ENCODE assay signal across 10 cellular contexts in the genomic region with DNA sequence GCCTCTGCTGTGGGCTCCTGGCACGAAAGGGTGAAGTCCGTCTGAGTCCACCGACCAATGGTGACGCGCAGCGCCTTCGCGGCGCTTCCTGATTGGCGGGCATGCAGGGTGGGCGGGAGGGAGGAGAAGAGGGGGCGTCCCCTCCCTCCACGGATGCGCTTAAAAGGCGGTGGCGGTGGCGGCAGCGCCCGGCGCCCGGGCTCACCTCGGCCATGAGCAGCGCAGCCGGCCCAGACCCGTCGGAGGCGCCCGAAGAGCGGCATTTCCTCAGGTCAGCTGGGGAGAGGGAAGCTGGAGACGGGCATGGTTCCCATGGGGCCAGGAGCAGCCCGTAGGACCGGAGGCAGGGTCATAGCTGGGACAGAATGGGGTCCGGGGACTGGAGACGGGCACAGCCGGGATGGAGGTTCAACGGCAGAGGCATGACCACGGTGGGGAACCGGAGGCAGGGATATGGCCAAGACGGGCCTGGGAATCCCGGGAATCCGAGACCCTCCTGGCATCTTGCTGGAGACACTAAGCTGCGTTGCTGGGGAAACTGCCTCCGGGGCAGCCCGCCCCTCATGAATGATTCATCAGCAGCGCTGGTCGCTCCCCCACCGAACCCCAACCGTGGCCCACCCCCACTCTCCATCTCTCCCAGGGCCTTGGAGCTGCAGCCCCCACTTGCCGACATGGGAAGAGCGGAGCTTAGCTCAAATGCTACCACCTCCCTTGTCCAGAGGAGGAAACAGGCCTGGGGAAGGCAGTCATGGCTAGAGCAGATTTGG. TPM values are rescaled to one million over a fixed set of nuclear protein-coding genes. Genes with fewer than 3 reads are reported as not detected.
DNase-seq lines count a peak whose midpoint lies in the region; ATAC-seq and TF ChIP-seq lines count a peak whose summit lies in the region.
"Had no signal": no experiment of that assay in that cellular context is flagged by ENCODE, and none has a peak within 500 bp of the region (broad histone marks: within the 10 kb centered on the region; RNA-seq: fewer than 3 reads in every experiment).

A gene with protein sequence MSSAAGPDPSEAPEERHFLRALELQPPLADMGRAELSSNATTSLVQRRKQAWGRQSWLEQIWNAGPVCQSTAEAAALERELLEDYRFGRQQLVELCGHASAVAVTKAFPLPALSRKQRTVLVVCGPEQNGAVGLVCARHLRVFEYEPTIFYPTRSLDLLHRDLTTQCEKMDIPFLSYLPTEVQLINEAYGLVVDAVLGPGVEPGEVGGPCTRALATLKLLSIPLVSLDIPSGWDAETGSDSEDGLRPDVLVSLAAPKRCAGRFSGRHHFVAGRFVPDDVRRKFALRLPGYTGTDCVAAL (plus strand): TSS at position 191 of the 770 bp plus-strand sequence. CDS start 22 bp downstream, at position 213.

- intact Hi-C loops in testis (cut with DNase I; ENCODE audit: low total_unique reads) = no loop called here

- H3K9me3 ChIP-seq in testis = no peaks in the 10 kb centered on the region
- H3K9me3 ChIP-seq: pancreas had no signal

- no peak for DNase-seq in activated T-cell treated with anti-CD3 and anti-CD28 coated beads, Interleukin-2, amount 50 U/mL, for 4 hours
- DNase-seq in activated T-cell treated with anti-CD3 and anti-CD28 coated beads, Interleukin-2, amount 50 U/mL, for 48 hours = no peak
- DNase-seq in brain microvascular endothelial cell (peak; percentile 33), testis (peak; percentile 74), NCI-H345 treated with DMSO at 0.1 percent for 48 hours (lab: John Stamatoyannopoulos, UW; ENCODE audit: unreplicated experiment) (no peak), SHP77 treated with DMSO at 0.1 percent for 48 hours (lab: John Stamatoyannopoulos, UW) (no peak), NCI-H226 (no peak)
- DNase-seq: pancreas, T-helper 2 cell had no signal

- peaks cover 3% of the 10 kb centered on the region for H3K36me3 Mint-ChIP-seq in activated T-cell treated with anti-CD3 and anti-CD28 coated beads, Interleukin-2, amount 50 U/mL, for 4 hours (ENCODE audit: insufficient read depth)

- H3K4me1 Mint-ChIP-seq in activated T-cell treated with anti-CD3 and anti-CD28 coated beads, Interleukin-2, amount 50 U/mL, for 4 hours (ENCODE audit: low read depth) = peaks cover 4% of the 10 kb centered on the region

- H3K4me1 ChIP-seq in testis = peaks cover 20% of the 10 kb centered on the region
- H3K4me1 ChIP-seq: pancreas had no signal

- H3K36me3 ChIP-seq in brain microvascular endothelial cell (replicated peaks) (peaks cover 13% of the 10 kb centered on the region), testis (ENCODE audit: low read depth, missing control alignments) (no peaks in the 10 kb centered on the region)

- H3K27me3 ChIP-seq in brain microvascular endothelial cell (replicated peaks) (no peaks in the 10 kb centered on the region), testis (no peaks in the 10 kb centered on the region)
- H3K27me3 ChIP-seq: pancreas had no signal

- H3K9me3 Mint-ChIP-seq in activated T-cell treated with anti-CD3 and anti-CD28 coated beads, Interleukin-2, amount 50 U/mL, for 4 hours = no peaks in the 10 kb centered on the region

- H3K4me3 Mint-ChIP-seq in activated T-cell treated with anti-CD3 and anti-CD28 coated beads, Interleukin-2, amount 50 U/mL, for 4 hours = no peak within 1 kb of the TSS

- H3K4me3 ChIP-seq in brain microvascular endothelial cell (ENCODE audit: low read depth, low read length) (peak within 1 kb of the TSS; percentile 30), iPS-11a (ENCODE audit: low read depth, low read length) (peak within 1 kb of the TSS; percentile 13), testis (peak within 1 kb of the TSS in 1 of 2 donors; percentile 48)
- H3K4me3 ChIP-seq: pancreas had no signal

- H3K27me3 Mint-ChIP-seq in activated T-cell treated with anti-CD3 and anti-CD28 coated beads, Interleukin-2, amount 50 U/mL, for 4 hours (ENCODE audit: low read depth) = no peaks in the 10 kb centered on the region

- no peak for ATAC-seq in activated T-cell treated with anti-CD3 and anti-CD28 coated beads, Interleukin-2, amount 50 U/mL, for 4 hours

- no peak for TF ChIP-seq POLR2A in testis (IDR thresholded peaks at IDR 0.05)

- H3K27ac ChIP-seq in brain microvascular endothelial cell (no peak within 1 kb of the TSS), testis (no peak within 1 kb of the TSS)
- H3K27ac ChIP-seq: pancreas had no signal

- no peak for TF ChIP-seq CTCF in brain microvascular endothelial cell (IDR thresholded peaks at IDR 0.05; ENCODE audit: low read depth, low read length, missing control alignments)
- no peak for TF ChIP-seq CTCF in testis (IDR thresholded peaks at IDR 0.05)

- WGBS in testis, 2 donors = 43 to 45% methylated on average over 30 to 50 of the region's 50 CpGs

- in situ Hi-C loops in brain microvascular endothelial cell (cut with HindIII; ENCODE audit: low pct_ligation_motif_present, low sequenced_read_pairs) = no loop called here

RNA-seq across cellular contexts. Expression of the gene that starts here (rescaled TPM):
- 10 to 100 TPM; 10.6 to 13.7 (median 13.4) TPM for total RNA-seq in activated T-cell treated with anti-CD3 and anti-CD28 coated beads, Interleukin-2, amount 50 U/mL, for 4 hours
- total RNA-seq in testis = 10 to 100 TPM; 29.3 to 49.1 TPM
- polyA plus RNA-seq in testis (ENCODE audit: insufficient read depth, low read depth, low replicate concordance) = 24.2 TPM

Comparison
In these comparisons a context has a peak if more than half of its experiments do, and no peak if none do; other contexts are left out.
1. DNase-seq: peak in brain microvascular endothelial cell (single experiment) and testis (single experiment); none in activated T-cell treated with anti-CD3 and anti-CD28 coated beads, Interleukin-2, amount 50 U/mL, for 4 hours (single experiment), activated T-cell treated with anti-CD3 and anti-CD28 coated beads, Interleukin-2, amount 50 U/mL, for 48 hours (0 of 2), NCI-H345 treated with DMSO at 0.1 percent for 48 hours (single experiment), SHP77 treated with DMSO at 0.1 percent for 48 hours (single experiment) and NCI-H226 (single experiment).